12 cellular contexts compared by ENCODE assay signal in the genomic region with DNA sequence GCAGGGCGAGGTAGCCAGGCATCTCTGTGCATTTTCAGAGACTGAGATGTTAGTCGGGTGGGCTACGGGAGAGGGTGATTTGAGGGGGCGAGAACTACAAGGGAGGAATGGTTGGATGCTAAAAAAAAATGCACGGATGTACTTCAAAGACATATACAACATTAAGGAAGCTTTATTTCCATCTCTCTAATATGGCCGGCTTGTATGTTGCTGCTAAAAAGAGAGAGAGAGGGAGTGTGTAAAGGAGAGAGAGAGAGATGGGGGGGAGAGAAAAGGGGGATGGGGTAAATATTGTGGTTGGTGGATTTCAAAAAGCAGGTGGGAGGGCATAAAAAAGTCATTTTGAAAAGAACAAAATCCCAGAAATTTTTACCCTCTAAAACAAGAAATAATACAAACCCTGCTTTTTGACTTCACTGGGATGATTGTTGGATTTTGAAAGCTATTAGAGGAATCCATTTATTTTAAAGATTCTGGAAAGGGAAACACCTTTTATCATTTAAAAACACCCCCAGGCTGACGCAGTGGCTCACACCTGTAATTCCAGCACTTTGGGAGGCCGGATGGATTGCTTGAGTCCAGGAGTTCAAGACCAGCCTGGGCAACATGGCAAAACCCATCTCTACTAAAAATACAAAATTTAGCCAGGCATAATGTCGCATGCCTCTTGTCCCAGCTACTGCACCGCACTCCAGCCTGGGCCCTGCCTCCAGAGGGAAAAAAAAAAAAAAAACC. TPM values are rescaled to one million over a fixed set of nuclear protein-coding genes. Genes with fewer than 3 reads are reported as not detected.
DNase-seq lines count a peak whose midpoint lies in the region; ATAC-seq, FAIRE-seq and TF ChIP-seq lines count a peak whose summit lies in the region.
"Had no signal": no experiment of that assay in that cellular context is flagged by ENCODE, and none has a peak within 500 bp of the region (broad histone marks: within the 10 kb centered on the region; RNA-seq: fewer than 3 reads in every experiment).

A gene with protein sequence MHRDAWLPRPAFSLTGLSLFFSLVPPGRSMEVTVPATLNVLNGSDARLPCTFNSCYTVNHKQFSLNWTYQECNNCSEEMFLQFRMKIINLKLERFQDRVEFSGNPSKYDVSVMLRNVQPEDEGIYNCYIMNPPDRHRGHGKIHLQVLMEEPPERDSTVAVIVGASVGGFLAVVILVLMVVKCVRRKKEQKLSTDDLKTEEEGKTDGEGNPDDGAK (minus strand): TSS at position 240 of the 735 bp plus-strand sequence. CDS start 208 bp downstream, at position 32.

- H3K27ac ChIP-seq in HUES48 (ENCODE audit: low read depth, low read length): no peak within 1 kb of the TSS

- FAIRE-seq in bronchial epithelial cell (lab: Jason Lieb, UNC): no peak
- FAIRE-seq: colon had no signal

- no peak within 1 kb of the TSS for H3K9ac ChIP-seq in HUES48 (ENCODE audit: low read depth, low read length)

- H3K4me3 ChIP-seq in HUES48 (ENCODE audit: low read depth, low read length): peak within 1 kb of the TSS; percentile 69
- H3K4me3 ChIP-seq in bronchial epithelial cell (ENCODE audit: low read depth, low read length): peak within 1 kb of the TSS; percentile 1
- H3K4me3 ChIP-seq in iPS-18c (ENCODE audit: insufficient read depth, low read depth, low read length): peak within 1 kb of the TSS; percentile 59

- intact Hi-C loops in sciatic nerve (cut with DNase I): no loop called here

- peak; percentile 38 for DNase-seq in bronchial epithelial cell (ENCODE audit: low read depth)
- no peak for DNase-seq in sciatic nerve (ENCODE audit: low spot score)
- DNase-seq in activated CD4-positive, alpha-beta T cell treated with anti-CD3 and anti-CD28 coated beads, Interleukin-2, amount 50 U/mL, for 4 hours: no peak
- DNase-seq in NK-92 treated with Interleukin-12 subunit alpha and Interleukin-12 subunit beta, amount 100 ng/mL, for 24 hours (lab: John Stamatoyannopoulos, UW): no peak
- no peak for DNase-seq in AG08395 (ENCODE audit: low spot score)
- DNase-seq: CD8-positive, alpha-beta memory T cell; NCI-H1092 treated with DMSO at 0.1 percent for 48 hours; SIG-M5 had no signal

- peaks cover 30% of the 10 kb centered on the region for H3K4me1 ChIP-seq in HUES48 (ENCODE audit: control insufficient read depth, insufficient read depth, low read length)

- H3K27me3 ChIP-seq in HUES48 (ENCODE audit: control insufficient read depth, insufficient read depth, low read length): peaks cover 45% of the 10 kb centered on the region
- H3K27me3 ChIP-seq in bronchial epithelial cell (ENCODE audit: control insufficient read depth, insufficient read depth, low read length): no peaks in the 10 kb centered on the region

- no peaks in the 10 kb centered on the region for H3K36me3 ChIP-seq in HUES48 (ENCODE audit: control insufficient read depth, insufficient read depth, low read length)
- no peaks in the 10 kb centered on the region for H3K36me3 ChIP-seq in bronchial epithelial cell (ENCODE audit: control insufficient read depth, insufficient read depth, low read length)

- peak; percentile 55 for ATAC-seq in sciatic nerve
- no peak for ATAC-seq in GM19452 (IDR thresholded peaks at IDR 0.05; ENCODE audit: unreplicated experiment)

- no peak for TF ChIP-seq CTCF in bronchial epithelial cell (IDR thresholded peaks at IDR 0.05; ENCODE audit: insufficient read depth, low read length, severe bottlenecking)

- H3K9me3 ChIP-seq in HUES48 (ENCODE audit: control insufficient read depth, insufficient read depth, low read length): no peaks in the 10 kb centered on the region
- H3K9me3 ChIP-seq in iPS-18c (ENCODE audit: control insufficient read depth, insufficient read depth, low read length): no peaks in the 10 kb centered on the region

RNA-seq across cellular contexts. Expression of the gene that starts here (rescaled TPM):
- under 0.01 and 0.13 TPM in 2 replicates for total RNA-seq in bronchial epithelial cell
- 2.7 TPM for total RNA-seq in sciatic nerve
- total RNA-seq: CD8-positive, alpha-beta memory T cell had no signal

Comparison
In these comparisons a context has a peak if more than half of its experiments do, and no peak if none do; other contexts are left out.
1. Peak in DNase-seq and H3K4me3 ChIP-seq in bronchial epithelial cell; RNA of the gene not detected or under 1 TPM.
2. H3K4me3 ChIP-seq: peak in every context shown above with its lines; median percentile 69 in HUES48; 59 in iPS-18c; 1 in bronchial epithelial cell.